In the genomic region with DNA sequence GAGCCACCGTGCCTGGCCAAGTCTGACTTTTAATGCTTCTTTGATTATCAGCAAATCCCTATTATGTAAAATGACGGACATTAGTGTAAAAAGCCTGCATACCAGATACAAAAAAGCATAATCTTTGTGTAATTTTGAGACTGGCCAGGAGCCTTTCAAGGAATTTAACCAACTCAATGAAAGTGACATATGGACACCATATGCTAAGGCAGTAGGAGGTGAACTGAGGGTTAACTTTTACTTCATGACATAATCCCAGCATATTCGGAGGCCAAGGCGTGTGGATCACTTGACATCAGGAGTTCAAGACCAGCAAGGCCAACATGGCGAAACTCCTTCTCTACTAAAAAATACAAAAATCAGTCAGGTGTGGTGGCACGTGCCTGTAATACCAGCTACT, we compare ENCODE assay signal across 16 cellular contexts.
"Had no signal": no experiment of that assay in that cellular context is flagged by ENCODE, and none has a peak within 500 bp of the region (broad histone marks: within the 10 kb centered on the region; RNA-seq: fewer than 3 reads in every experiment).

No MANE protein-coding gene starts in this region.

- H3K9me3 ChIP-seq: ascending aorta, breast epithelium, ovary, upper lobe of left lung had no signal

- H3K4me3 Mint-ChIP-seq: activated naive CD4-positive, alpha-beta T cell treated with anti-CD3 and anti-CD28 coated beads for 36 hours; activated naive CD8-positive, alpha-beta T cell treated with anti-CD3 and anti-CD28 coated beads, Interleukin-2, amount 50 U/mL, for 24 hours; activated T-helper 17 cell treated with anti-CD3 and anti-CD28 coated beads, Interleukin-2, amount 50 U/mL, for 72 hours; naive B cell; stimulated activated naive CD8-positive, alpha-beta T cell treated with anti-CD3 and anti-CD28 coated beads, Interleukin-15, amount 100 ng/mL, for 72 hours had no signal

- ATAC-seq: activated naive CD8-positive, alpha-beta T cell treated with anti-CD3 and anti-CD28 coated beads, Interleukin-2, amount 50 U/mL, for 24 hours; activated T-helper 17 cell treated with anti-CD3 and anti-CD28 coated beads, Interleukin-2, amount 50 U/mL, for 72 hours; foreskin keratinocyte; sciatic nerve; stimulated activated naive CD8-positive, alpha-beta T cell treated with anti-CD3 and anti-CD28 coated beads, Interleukin-15, amount 100 ng/mL, for 72 hours had no signal

- H3K27me3 ChIP-seq: ascending aorta, breast epithelium, foreskin keratinocyte, ovary, upper lobe of left lung had no signal

- H3K27me3 Mint-ChIP-seq: activated naive CD8-positive, alpha-beta T cell treated with anti-CD3 and anti-CD28 coated beads, Interleukin-2, amount 50 U/mL, for 24 hours; activated T-helper 17 cell treated with anti-CD3 and anti-CD28 coated beads, Interleukin-2, amount 50 U/mL, for 72 hours; naive B cell; stimulated activated naive CD8-positive, alpha-beta T cell treated with anti-CD3 and anti-CD28 coated beads, Interleukin-15, amount 100 ng/mL, for 72 hours had no signal

- DNase-seq: activated CD4-positive, alpha-beta T cell treated with anti-CD3 and anti-CD28 coated beads, Interleukin-2, amount 50 U/mL, for 4 hours; activated CD4-positive, CD25-positive, alpha-beta regulatory T cell treated with anti-CD3 and anti-CD28 coated beads, Interleukin-2, amount 50 U/mL, for 72 hours; activated naive CD4-positive, alpha-beta T cell treated with anti-CD3 and anti-CD28 coated beads for 36 hours; activated naive CD8-positive, alpha-beta T cell treated with anti-CD3 and anti-CD28 coated beads, Interleukin-2, amount 50 U/mL, for 24 hours; activated T-cell treated with anti-CD3 and anti-CD28 coated beads for 4 hours; foreskin keratinocyte; head of caudate nucleus; naive B cell; ovary; stimulated activated naive CD8-positive, alpha-beta T cell treated with anti-CD3 and anti-CD28 coated beads, Interleukin-15, amount 100 ng/mL, for 72 hours; upper lobe of left lung had no signal

- H3K4me1 Mint-ChIP-seq: activated T-helper 17 cell treated with anti-CD3 and anti-CD28 coated beads, Interleukin-2, amount 50 U/mL, for 72 hours had no signal

- H3K27ac Mint-ChIP-seq: activated naive CD4-positive, alpha-beta T cell treated with anti-CD3 and anti-CD28 coated beads for 36 hours; activated naive CD8-positive, alpha-beta T cell treated with anti-CD3 and anti-CD28 coated beads, Interleukin-2, amount 50 U/mL, for 24 hours; activated T-helper 17 cell treated with anti-CD3 and anti-CD28 coated beads, Interleukin-2, amount 50 U/mL, for 72 hours; stimulated activated naive CD8-positive, alpha-beta T cell treated with anti-CD3 and anti-CD28 coated beads, Interleukin-15, amount 100 ng/mL, for 72 hours had no signal

- H3K27ac ChIP-seq: ascending aorta, breast epithelium, foreskin keratinocyte, ovary, upper lobe of left lung had no signal

- H3K4me3 ChIP-seq: ascending aorta, breast epithelium, lung, ovary, upper lobe of left lung had no signal

- H3K4me1 ChIP-seq: ascending aorta, breast epithelium had no signal

- H3K9me3 Mint-ChIP-seq: activated naive CD4-positive, alpha-beta T cell treated with anti-CD3 and anti-CD28 coated beads for 36 hours; activated naive CD8-positive, alpha-beta T cell treated with anti-CD3 and anti-CD28 coated beads, Interleukin-2, amount 50 U/mL, for 24 hours; activated T-helper 17 cell treated with anti-CD3 and anti-CD28 coated beads, Interleukin-2, amount 50 U/mL, for 72 hours had no signal

- H3K36me3 ChIP-seq: breast epithelium, ovary had no signal
